ENCODE assay signal across 13 cellular contexts in genomic region chr15:63856711-63857458, GRCh38. TPM values are rescaled to one million over a fixed set of nuclear protein-coding genes. Genes with fewer than 3 reads are reported as not detected.
DNase-seq lines count a peak whose midpoint lies in the region; ATAC-seq and TF ChIP-seq lines count a peak whose summit lies in the region.
"Had no signal": no experiment of that assay in that cellular context is flagged by ENCODE, and none has a peak within 500 bp of the region (broad histone marks: within the 10 kb centered on the region; RNA-seq: fewer than 3 reads in every experiment).

No MANE protein-coding gene starts in this region.

- H3K9me3 ChIP-seq in hepatocyte (ENCODE audit: low read depth), result no peaks in the 10 kb centered on the region

- no peaks in the 10 kb centered on the region for H4K20me1 ChIP-seq in hepatocyte (ENCODE audit: insufficient read depth, poor library complexity, severe bottlenecking)

- H3K4me3 ChIP-seq in astrocyte of the spinal cord (ENCODE audit: low read depth, low read length), result no peak overlapping the region
- H3K4me3 ChIP-seq in hepatocyte, result no peak overlapping the region

- peaks cover 3% of the 10 kb centered on the region for H3K4me1 ChIP-seq in hepatocyte (ENCODE audit: insufficient read depth)

- DNase-seq in A172 (ENCODE audit: low spot score) (peak; percentile 35), ELR (ENCODE audit: low read depth) (peak; percentile 55), astrocyte of the spinal cord (ENCODE audit: low read depth, low spot score) (peak; percentile 36), hepatocyte (ENCODE audit: low spot score) (no peak), HT-29 (ENCODE audit: low spot score) (no peak), T-helper 9 cell (no peak), NCI-H2227 treated with DMSO at 0.1 percent for 48 hours (lab: John Stamatoyannopoulos, UW) (no peak)
- DNase-seq: left cardiac atrium, NCI-H69, nucleus accumbens, WERI-Rb-1 had no signal

- H3K79me2 ChIP-seq in hepatocyte, result no peaks in the 10 kb centered on the region

- H3K9me2 ChIP-seq in hepatocyte (replicated peaks; ENCODE audit: insufficient read depth), result no peaks in the 10 kb centered on the region

- in situ Hi-C loops in astrocyte of the spinal cord (cut with HindIII; ENCODE audit: low sequenced_read_pairs), result no loop called here

- H3K27ac ChIP-seq in hepatocyte, result peak overlapping the region; percentile 12
- H3K27ac ChIP-seq: C4-2B, WERI-Rb-1 had no signal

- ATAC-seq in HG02798 (IDR thresholded peaks at IDR 0.05; ENCODE audit: poor library complexity, unreplicated experiment), result no peak

- no peak overlapping the region for H2AFZ ChIP-seq in hepatocyte

- WGBS in hepatocyte (ENCODE audit: low lambda C conversion rate, missing lambda C conversion rate), result 80% methylated on average over 4 of the region's 4 CpGs

- no peak overlapping the region for H3K4me2 ChIP-seq in hepatocyte

- TF ChIP-seq CTCF in astrocyte of the spinal cord (IDR thresholded peaks at IDR 0.05; ENCODE audit: low read depth, low read length) (no peak), hepatocyte (IDR thresholded peaks at IDR 0.05; ENCODE audit: poor library complexity) (no peak)

- H3K27me3 ChIP-seq in hepatocyte, result no peaks in the 10 kb centered on the region

- no peaks in the 10 kb centered on the region for H3K36me3 ChIP-seq in hepatocyte (replicated peaks; ENCODE audit: insufficient read depth, low read depth)
- H3K36me3 ChIP-seq: WERI-Rb-1 had no signal

RNA-seq across cellular contexts. Expression of gene HERC1, which starts 23.1 kb away (rescaled TPM):
- total RNA-seq in A172 (2014; rRNA removed; shearing (Covaris generic)), result 24.8 and 25.2 TPM in 2 replicates
- total RNA-seq in hepatocyte, result 70.1 and 86.1 TPM in 2 replicates
- polyA plus RNA-seq in hepatocyte, result 18.0 and 24.6 TPM in 2 replicates
- 44.3 and 54.8 TPM in 2 replicates for total RNA-seq in HT-29 (2014; rRNA removed; shearing (Covaris generic))

Comparison
In these comparisons a context has a peak if more than half of its experiments do, and no peak if none do; other contexts are left out.
1. DNase-seq: peak in A172 (single experiment), ELR (single experiment) and astrocyte of the spinal cord (single experiment); none in hepatocyte (single experiment), HT-29 (single experiment), T-helper 9 cell (single experiment) and NCI-H2227 treated with DMSO at 0.1 percent for 48 hours (single experiment).